Comparison of ENCODE assay signal across 1 cellular context in the genomic region with DNA sequence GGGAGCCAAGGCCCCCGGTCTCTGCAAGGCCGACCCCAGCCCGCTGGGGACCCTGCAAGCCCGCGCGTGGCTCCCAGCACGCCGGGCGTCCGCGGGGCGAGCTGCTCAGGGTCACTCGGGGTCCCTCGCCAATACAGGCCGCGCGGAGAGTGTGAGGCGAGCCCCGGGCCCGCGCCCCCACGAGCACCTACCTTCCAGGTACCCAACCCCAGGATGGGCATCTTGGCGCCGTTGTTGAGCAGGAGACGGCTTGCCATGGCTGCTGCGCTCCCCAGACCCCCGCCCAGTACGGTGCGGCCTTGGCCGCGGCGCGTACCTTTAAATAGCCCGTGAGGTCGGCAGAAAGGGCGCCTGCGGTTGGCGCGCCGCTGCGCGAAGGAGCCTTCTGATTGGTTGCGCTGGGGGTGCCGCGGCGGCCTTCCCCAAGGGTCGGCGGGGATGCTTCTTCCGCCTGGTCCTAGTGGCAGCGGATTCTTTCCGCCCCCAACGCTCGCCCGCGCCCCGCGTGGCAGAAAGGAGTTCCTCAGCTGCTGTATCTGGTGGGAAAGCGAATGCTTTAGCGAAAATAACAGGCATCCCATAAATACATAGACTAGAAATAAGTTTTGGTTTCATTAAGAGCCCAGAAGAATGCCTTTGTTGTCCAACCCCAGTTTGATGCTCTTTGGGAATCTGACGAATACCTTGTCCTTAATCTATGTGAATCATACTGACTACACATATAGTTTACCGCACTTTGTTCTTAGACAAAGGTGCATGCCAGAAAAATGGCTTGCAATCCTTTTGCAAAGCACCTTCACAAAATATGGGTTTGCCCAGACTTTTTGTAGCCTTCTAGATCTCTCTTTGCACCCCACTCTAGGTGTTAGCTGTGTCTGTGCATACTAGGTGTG.
TF ChIP-seq lines count a peak whose summit lies in the region.

Gene AKR1B1 (minus strand): TSS at position 295 of the 893 bp plus-strand sequence. CDS start 38 bp downstream, at position 257.

TF ChIP-seq in SK-N-SH, 30 proteins besides CTCF, POLR2A, EP300 and RAD21 (continued from another document):
- TF ChIP-seq MEF2A (IDR thresholded peaks at IDR 0.05; ENCODE audit: borderline replicate concordance, low read depth) (no peak), RXRA (IDR thresholded peaks at IDR 0.05; ENCODE audit: borderline replicate concordance, low read depth) (no peak; the same call in 1 of the 2 replicates), GABPA (IDR thresholded peaks at IDR 0.05; ENCODE audit: low read depth) (no peak; the same call in 1 of the 2 replicates), SIN3A (IDR thresholded peaks at IDR 0.05; ENCODE audit: borderline replicate concordance, low read depth, low read length) (peak; percentile 73), RFX5 (IDR thresholded peaks at IDR 0.05; ENCODE audit: low read length) (peak; percentile 89; the same call in 1 of the 2 replicates), REST (IDR thresholded peaks at IDR 0.05; ENCODE audit: low read depth, low read length) (no peak), POLR2AphosphoS5 (IDR thresholded peaks at IDR 0.05; ENCODE audit: low read depth, low read length) (peak; percentile 47; the same call in 1 of the 2 replicates), CHD2 (IDR thresholded peaks at IDR 0.05; ENCODE audit: low read length, partially characterized antibody) (peak; percentile 83), YY1 (IDR thresholded peaks at IDR 0.05; ENCODE audit: low read depth) (peak; percentile 61; the same call in 1 of the 2 replicates), MXI1 (IDR thresholded peaks at IDR 0.05; ENCODE audit: low read depth, low read length) (peak; percentile 83), FOXJ3 (CRISPR knock-in tag; IDR thresholded peaks at IDR 0.05) (no peak), RCOR1 (IDR thresholded peaks at IDR 0.05; ENCODE audit: low read length) (peak; percentile 44; the same call in 1 of the 2 replicates), ELF1 (IDR thresholded peaks at IDR 0.05) (peak; percentile 76), ZBTB33 (IDR thresholded peaks at IDR 0.05; ENCODE audit: borderline replicate concordance, low read depth) (no peak), FOSL2 (IDR thresholded peaks at IDR 0.05; ENCODE audit: borderline replicate concordance, low read depth) (no peak), EZH2phosphoT487 (IDR thresholded peaks at IDR 0.05; ENCODE audit: borderline replicate concordance, low read depth) (no peak), NRF1 (IDR thresholded peaks at IDR 0.05; ENCODE audit: low read depth, low read length) (0 out of 2 replicates have a peak, but pooled peaks have one; percentile 26), PBX3 (IDR thresholded peaks at IDR 0.05) (peak; percentile 56)
- TF ChIP-seq, protein P1, sequence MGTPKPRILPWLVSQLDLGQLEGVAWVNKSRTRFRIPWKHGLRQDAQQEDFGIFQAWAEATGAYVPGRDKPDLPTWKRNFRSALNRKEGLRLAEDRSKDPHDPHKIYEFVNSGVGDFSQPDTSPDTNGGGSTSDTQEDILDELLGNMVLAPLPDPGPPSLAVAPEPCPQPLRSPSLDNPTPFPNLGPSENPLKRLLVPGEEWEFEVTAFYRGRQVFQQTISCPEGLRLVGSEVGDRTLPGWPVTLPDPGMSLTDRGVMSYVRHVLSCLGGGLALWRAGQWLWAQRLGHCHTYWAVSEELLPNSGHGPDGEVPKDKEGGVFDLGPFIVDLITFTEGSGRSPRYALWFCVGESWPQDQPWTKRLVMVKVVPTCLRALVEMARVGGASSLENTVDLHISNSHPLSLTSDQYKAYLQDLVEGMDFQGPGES (IDR thresholded peaks at IDR 0.05; ENCODE audit: low read depth, low read length), result no peak
- TF ChIP-seq, protein P2, sequence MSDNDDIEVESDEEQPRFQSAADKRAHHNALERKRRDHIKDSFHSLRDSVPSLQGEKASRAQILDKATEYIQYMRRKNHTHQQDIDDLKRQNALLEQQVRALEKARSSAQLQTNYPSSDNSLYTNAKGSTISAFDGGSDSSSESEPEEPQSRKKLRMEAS (IDR thresholded peaks at IDR 0.05; ENCODE audit: low read depth), result peak; percentile 94
- TF ChIP-seq, protein P3, sequence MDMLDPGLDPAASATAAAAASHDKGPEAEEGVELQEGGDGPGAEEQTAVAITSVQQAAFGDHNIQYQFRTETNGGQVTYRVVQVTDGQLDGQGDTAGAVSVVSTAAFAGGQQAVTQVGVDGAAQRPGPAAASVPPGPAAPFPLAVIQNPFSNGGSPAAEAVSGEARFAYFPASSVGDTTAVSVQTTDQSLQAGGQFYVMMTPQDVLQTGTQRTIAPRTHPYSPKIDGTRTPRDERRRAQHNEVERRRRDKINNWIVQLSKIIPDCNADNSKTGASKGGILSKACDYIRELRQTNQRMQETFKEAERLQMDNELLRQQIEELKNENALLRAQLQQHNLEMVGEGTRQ (IDR thresholded peaks at IDR 0.05; ENCODE audit: borderline replicate concordance, low read depth, low read length), result no peak
